8 cellular contexts compared by ENCODE assay signal in the genomic region with DNA sequence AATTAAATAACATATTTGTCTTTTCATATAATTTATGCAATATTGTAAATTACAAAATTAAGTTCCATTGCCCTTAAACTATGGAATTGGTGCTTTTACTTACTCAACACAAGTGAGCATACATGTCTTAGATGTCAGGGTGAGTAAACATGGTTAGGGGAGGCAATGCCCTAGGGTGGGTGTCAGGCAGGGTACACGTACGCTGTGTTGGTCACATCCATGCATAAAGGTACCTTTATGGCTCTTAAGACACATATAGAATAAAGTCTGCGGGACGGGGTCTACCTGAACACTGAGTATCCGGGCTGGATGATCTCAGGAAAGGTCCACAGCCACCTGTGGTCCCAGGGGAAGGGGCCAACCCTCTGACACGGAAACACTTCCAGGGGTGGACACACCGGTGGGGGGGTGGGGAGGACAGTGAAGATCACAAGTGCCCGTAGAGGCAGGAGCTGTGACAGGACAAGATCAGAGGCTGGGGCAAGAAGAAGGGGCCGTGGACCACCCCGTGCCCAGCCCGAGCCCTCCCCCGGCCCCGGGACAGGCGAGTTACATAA. TPM values are rescaled to one million over a fixed set of nuclear protein-coding genes. Genes with fewer than 3 reads are reported as not detected.
DNase-seq lines count a peak whose midpoint lies in the region; ATAC-seq and TF ChIP-seq lines count a peak whose summit lies in the region.

No MANE protein-coding gene starts in this region.

- H3K9me3 Mint-ChIP-seq in endothelial cell (ENCODE audit: unreplicated experiment) (no peaks in the 10 kb centered on the region), neural crest cell (no peaks in the 10 kb centered on the region)

- peaks cover 7% of the 10 kb centered on the region for H3K4me1 Mint-ChIP-seq in endothelial cell (ENCODE audit: unreplicated experiment)
- peaks cover 36% of the 10 kb centered on the region for H3K4me1 Mint-ChIP-seq in neural crest cell

- H3K27ac Mint-ChIP-seq in endothelial cell (ENCODE audit: unreplicated experiment) (peak overlapping the region; percentile 64), neural crest cell (ENCODE audit: unreplicated experiment) (peak overlapping the region; percentile 92)

- peak; percentile 7 to 24 for DNase-seq in stimulated activated CD4-positive, alpha-beta T cell treated with anti-CD3 and anti-CD28 coated beads, Interleukin-12 subunit alpha, Interleukin-12 subunit beta, amount 100 ng/mL, for 24 hours (ENCODE audit: low read depth in 2 of 2)
- DNase-seq in stimulated activated CD4-positive, alpha-beta T cell treated with anti-CD3 and anti-CD28 coated beads, Interleukin-4, amount 100 ng/mL, for 1 hour: no peak
- DNase-seq in UCSD-AML1 (lab: John Stamatoyannopoulos, UW; ENCODE audit: unreplicated experiment): peak; percentile 61
- DNase-seq in endothelial cell (ENCODE audit: low spot score): no peak
- DNase-seq in neural crest cell (ENCODE audit: low read depth, low spot score): peak; percentile 32
- DNase-seq in HPDE6-E6E7 (ENCODE audit: extremely low spot score): no peak

- no peaks in the 10 kb centered on the region for H3K36me3 Mint-ChIP-seq in endothelial cell (ENCODE audit: low read depth, unreplicated experiment)
- peaks cover 2% of the 10 kb centered on the region for H3K36me3 Mint-ChIP-seq in neural crest cell (ENCODE audit: low read depth)

- H3K4me3 Mint-ChIP-seq in endothelial cell (ENCODE audit: unreplicated experiment) (peak overlapping the region; percentile 94), neural crest cell (peak overlapping the region; percentile 94)

- TF ChIP-seq CTCF in endothelial cell (IDR thresholded peaks at IDR 0.05; ENCODE audit: unreplicated experiment) (no peak), neural crest cell (conservative IDR thresholded peaks at IDR 0.05) (no peak)

- H3K27me3 Mint-ChIP-seq in endothelial cell (ENCODE audit: unreplicated experiment) (no peaks in the 10 kb centered on the region), neural crest cell (ENCODE audit: low read depth) (no peaks in the 10 kb centered on the region)

- ATAC-seq in HG03196 (IDR thresholded peaks at IDR 0.05; ENCODE audit: unreplicated experiment) (peak; percentile 17), HG02970 (IDR thresholded peaks at IDR 0.05; ENCODE audit: low FRiP score, unreplicated experiment) (no peak)

RNA-seq across cellular contexts. Expression of a gene that starts 0.7 kb away (rescaled TPM):
- total RNA-seq in endothelial cell (ENCODE audit: unreplicated experiment) (4.6 TPM), neural crest cell (14.0 and 14.8 TPM in 2 replicates)

Comparison
In these comparisons a context has a peak if more than half of its experiments do, and no peak if none do; other contexts are left out.
1. DNase-seq: peak in stimulated activated CD4-positive, alpha-beta T cell treated with anti-CD3 and anti-CD28 coated beads, Interleukin-12 subunit alpha, Interleukin-12 subunit beta, amount 100 ng/mL, for 24 hours (2 of 2), UCSD-AML1 (single experiment) and neural crest cell (single experiment); none in stimulated activated CD4-positive, alpha-beta T cell treated with anti-CD3 and anti-CD28 coated beads, Interleukin-4, amount 100 ng/mL, for 1 hour (single experiment), endothelial cell (single experiment) and HPDE6-E6E7 (single experiment).